Comparison of ENCODE assay signal across 19 cellular contexts in the genomic region with DNA sequence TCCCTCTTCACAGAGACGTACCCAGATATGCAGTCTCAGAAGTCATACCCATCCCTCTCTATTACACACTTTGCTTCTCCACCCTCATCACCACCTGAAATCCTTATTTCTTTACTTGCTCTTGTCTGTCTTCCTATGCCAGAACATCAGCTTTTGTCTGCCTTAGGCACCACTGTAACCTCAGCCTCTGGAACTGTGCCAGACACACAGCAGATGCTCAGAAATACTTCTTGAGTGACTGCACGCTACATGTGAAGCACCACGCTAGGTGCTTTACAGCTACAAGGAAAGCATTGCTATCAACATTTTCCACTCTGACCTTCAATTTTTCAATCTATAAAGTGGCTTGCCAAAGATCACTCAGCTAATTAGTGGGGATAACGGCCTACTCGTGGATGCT.
DNase-seq lines count a peak whose midpoint lies in the region; ATAC-seq and TF ChIP-seq lines count a peak whose summit lies in the region.
"Had no signal": no experiment of that assay in that cellular context is flagged by ENCODE, and none has a peak within 500 bp of the region (broad histone marks: within the 10 kb centered on the region; RNA-seq: fewer than 3 reads in every experiment).

No MANE protein-coding gene starts in this region.

- H3K4me1 Mint-ChIP-seq in activated CD4-positive, alpha-beta T cell treated with anti-CD3 and anti-CD28 coated beads for 36 hours = no peaks in the 10 kb centered on the region
- H3K4me1 Mint-ChIP-seq: activated CD8-positive, alpha-beta memory T cell treated with anti-CD3 and anti-CD28 coated beads, Interleukin-2, amount 10 ng/mL, durations not matched to agents 7 days and 5 days had no signal

- no peaks in the 10 kb centered on the region for H3K9me2 ChIP-seq in Karpas-422 (replicated peaks; ENCODE audit: insufficient read depth, low read length)
- H3K9me2 ChIP-seq: SK-N-SH had no signal

- peak; percentile 59 for ATAC-seq in foreskin keratinocyte
- ATAC-seq in GM21737 (IDR thresholded peaks at IDR 0.05; ENCODE audit: unreplicated experiment) = no peak
- ATAC-seq in activated CD4-positive, alpha-beta T cell treated with anti-CD3 and anti-CD28 coated beads for 36 hours = no peak
- ATAC-seq: activated CD8-positive, alpha-beta memory T cell treated with anti-CD3 and anti-CD28 coated beads, Interleukin-2, amount 10 ng/mL, durations not matched to agents 7 days and 5 days had no signal

- H4K20me1 ChIP-seq in Karpas-422 (ENCODE audit: insufficient read depth, low read depth, low read length) = no peaks in the 10 kb centered on the region

- TF ChIP-seq CTCF in foreskin keratinocyte (conservative IDR thresholded peaks at IDR 0.05) = no peak

- no peaks in the 10 kb centered on the region for H3K79me2 ChIP-seq in Karpas-422 (ENCODE audit: low read length)

- H3K9me3 Mint-ChIP-seq in activated CD4-positive, alpha-beta T cell treated with anti-CD3 and anti-CD28 coated beads for 36 hours (ENCODE audit: low read depth) = peaks cover 2% of the 10 kb centered on the region

- H3K27me3 Mint-ChIP-seq in activated CD4-positive, alpha-beta T cell treated with anti-CD3 and anti-CD28 coated beads for 36 hours = no peaks in the 10 kb centered on the region
- H3K27me3 Mint-ChIP-seq: activated CD8-positive, alpha-beta memory T cell treated with anti-CD3 and anti-CD28 coated beads, Interleukin-2, amount 10 ng/mL, durations not matched to agents 7 days and 5 days had no signal

- H3K36me3 ChIP-seq in Karpas-422 (ENCODE audit: insufficient read depth, low read length) = no peaks in the 10 kb centered on the region
- H3K36me3 ChIP-seq: thoracic aorta had no signal

- no peaks in the 10 kb centered on the region for H3K36me3 Mint-ChIP-seq in activated CD4-positive, alpha-beta T cell treated with anti-CD3 and anti-CD28 coated beads for 36 hours (ENCODE audit: low read depth)
- H3K36me3 Mint-ChIP-seq: activated CD8-positive, alpha-beta memory T cell treated with anti-CD3 and anti-CD28 coated beads, Interleukin-2, amount 10 ng/mL, durations not matched to agents 7 days and 5 days had no signal

- CTCF ChIA-PET in activated CD4-positive, alpha-beta T cell treated with anti-CD3 and anti-CD28 coated beads for 36 hours (lab: Charles Lee) = no interaction called here

- POLR2A ChIA-PET in activated CD4-positive, alpha-beta T cell treated with anti-CD3 and anti-CD28 coated beads for 36 hours (lab: Charles Lee) = no interaction called here

- no peak overlapping the region for H3K9ac ChIP-seq in Karpas-422 (ENCODE audit: low read length)
- H3K9ac ChIP-seq: SK-N-SH had no signal

- peak; percentile 63 for DNase-seq in DMS 273 treated with DMSO at 0.1 percent for 48 hours (lab: John Stamatoyannopoulos, UW)
- DNase-seq in NCI-H1092 treated with DMSO at 0.1 percent for 48 hours (lab: John Stamatoyannopoulos, UW) = peak; percentile 49
- DNase-seq in NCI-H510A (lab: John Stamatoyannopoulos, UW) = peak; percentile 82
- peak in 1 of 2 donors; percentile 72 for DNase-seq in foreskin keratinocyte
- no peak for DNase-seq in AG08395 (ENCODE audit: low spot score)
- no peak for DNase-seq in Karpas-422
- no peak for DNase-seq in activated CD4-positive, alpha-beta T cell treated with anti-CD3 and anti-CD28 coated beads for 36 hours
- DNase-seq: activated CD4-positive, CD25-positive, alpha-beta regulatory T cell treated with anti-CD3 and anti-CD28 coated beads, Interleukin-2, amount 50 U/mL, for 72 hours; activated CD8-positive, alpha-beta memory T cell treated with anti-CD3 and anti-CD28 coated beads, Interleukin-2, amount 10 ng/mL, durations not matched to agents 7 days and 5 days; dorsolateral prefrontal cortex; erythroblast; KBM-7; NCI-H1930; OCI-M1; SK-N-SH; T1000 had no signal

- no peak overlapping the region for H3K4me2 ChIP-seq in Karpas-422 (ENCODE audit: low read depth, low read length, poor library complexity, severe bottlenecking)
- H3K4me2 ChIP-seq: SK-N-SH, smooth muscle cell had no signal

- H3K4me1 ChIP-seq in foreskin keratinocyte = no peaks in the 10 kb centered on the region
- no peaks in the 10 kb centered on the region for H3K4me1 ChIP-seq in Karpas-422 (ENCODE audit: low read length)

- no peak overlapping the region for H3K27ac Mint-ChIP-seq in activated CD4-positive, alpha-beta T cell treated with anti-CD3 and anti-CD28 coated beads for 36 hours
- H3K27ac Mint-ChIP-seq: activated CD8-positive, alpha-beta memory T cell treated with anti-CD3 and anti-CD28 coated beads, Interleukin-2, amount 10 ng/mL, durations not matched to agents 7 days and 5 days had no signal

- no peak overlapping the region for H3K4me3 Mint-ChIP-seq in activated CD4-positive, alpha-beta T cell treated with anti-CD3 and anti-CD28 coated beads for 36 hours
- H3K4me3 Mint-ChIP-seq: activated CD8-positive, alpha-beta memory T cell treated with anti-CD3 and anti-CD28 coated beads, Interleukin-2, amount 10 ng/mL, durations not matched to agents 7 days and 5 days had no signal

- no peak overlapping the region for H2AFZ ChIP-seq in Karpas-422 (ENCODE audit: low read length)

- no peak overlapping the region for H3K4me3 ChIP-seq in Karpas-422 (ENCODE audit: low read length)
- H3K4me3 ChIP-seq: dorsolateral prefrontal cortex, smooth muscle cell, thoracic aorta had no signal

- intact Hi-C loops in activated CD4-positive, alpha-beta T cell treated with anti-CD3 and anti-CD28 coated beads for 36 hours (cut with DNase I, micrococcal nuclease) = no loop called here

- H3K27me3 ChIP-seq in foreskin keratinocyte (peaks cover 3% of the 10 kb centered on the region), Karpas-422 (ENCODE audit: low read length) (no peaks in the 10 kb centered on the region)

- H3K27ac ChIP-seq in foreskin keratinocyte = no peak overlapping the region
- H3K27ac ChIP-seq in Karpas-422 (ENCODE audit: low read length) = no peak overlapping the region
- H3K27ac ChIP-seq: dorsolateral prefrontal cortex, thoracic aorta had no signal

- no peaks in the 10 kb centered on the region for H3K9me3 ChIP-seq in Karpas-422 (ENCODE audit: low read length)
- H3K9me3 ChIP-seq: SK-N-SH, thoracic aorta had no signal

Comparison
In these comparisons a context has a peak if more than half of its experiments do, and no peak if none do; other contexts are left out.
1. DNase-seq: peak in DMS 273 treated with DMSO at 0.1 percent for 48 hours (single experiment), NCI-H1092 treated with DMSO at 0.1 percent for 48 hours (single experiment) and NCI-H510A (single experiment); none in AG08395 (single experiment), Karpas-422 (single experiment) and activated CD4-positive, alpha-beta T cell treated with anti-CD3 and anti-CD28 coated beads for 36 hours (single experiment).